12 cellular contexts compared by ENCODE assay signal in genomic region chr7:140229101-140229525, GRCh38. TPM values are rescaled to one million over a fixed set of nuclear protein-coding genes. Genes with fewer than 3 reads are reported as not detected.
DNase-seq lines count a peak whose midpoint lies in the region; ATAC-seq and TF ChIP-seq lines count a peak whose summit lies in the region.
"Had no signal": no experiment of that assay in that cellular context is flagged by ENCODE, and none has a peak within 500 bp of the region (broad histone marks: within the 10 kb centered on the region; RNA-seq: fewer than 3 reads in every experiment).

No MANE protein-coding gene starts in this region.

- H3K79me2 ChIP-seq in OCI-LY7 (ENCODE audit: insufficient read depth, low read depth, low read length), result no peaks in the 10 kb centered on the region

- H4K20me1 ChIP-seq in OCI-LY7 (ENCODE audit: insufficient read depth, low read length), result no peaks in the 10 kb centered on the region

- no peak overlapping the region for H3K4me3 ChIP-seq in OCI-LY7 (ENCODE audit: low read depth, low read length, poor library complexity, severe bottlenecking)
- H3K4me3 ChIP-seq: A549 had no signal

- H3K9me2 ChIP-seq in OCI-LY7 (ENCODE audit: insufficient read depth, low read length), result no peaks in the 10 kb centered on the region

- BruUV-seq in OCI-LY7 (replicated peaks; lab: Mats Ljungman, UMichigan), result no TSS peak

- peak overlapping the region; percentile 15; the same call in 1 of the 2 replicates for H3K4me2 ChIP-seq in OCI-LY7 (ENCODE audit: low read length)
- H3K4me2 ChIP-seq: A549 had no signal

- TF ChIP-seq CTCF in OCI-LY7 (conservative IDR thresholded peaks at IDR 0.05; ENCODE audit: low read length), result no peak
- TF ChIP-seq CTCF in progenitor cell of endocrine pancreas (IDR thresholded peaks at IDR 0.05; ENCODE audit: unreplicated experiment), result no peak

- CTCF ChIA-PET in activated CD4-positive, alpha-beta T cell treated with anti-CD3 and anti-CD28 coated beads for 36 hours (lab: Charles Lee), result interaction anchor here (1.0 to 3.3 kb wide), 4 partner anchors 9 to 140 kb away, joined by 3 to 13 read pairs (median 4); partner anchors contain the start of gene KDM7A
- CTCF ChIA-PET in OCI-LY7 (lab: Charles Lee; ENCODE audit: unreplicated experiment), result no interaction called here

- peak; percentile 54 for DNase-seq in activated CD4-positive, alpha-beta T cell treated with anti-CD3 and anti-CD28 coated beads for 36 hours
- DNase-seq in activated CD4-positive, alpha-beta T cell treated with anti-CD3 and anti-CD28 coated beads, Interleukin-2, amount 50 U/mL, for 48 hours, result no peak
- DNase-seq in OCI-LY7 (ENCODE audit: low spot score) (no peak), progenitor cell of endocrine pancreas (ENCODE audit: low spot score, unreplicated experiment) (no peak), Kasumi-1 (lab: John Stamatoyannopoulos, UW) (no peak), SHP77 (lab: John Stamatoyannopoulos, UW) (no peak)
- DNase-seq in activated naive CD8-positive, alpha-beta T cell treated with anti-CD3 and anti-CD28 coated beads, Interleukin-2, amount 50 U/mL, for 24 hours, result no peak
- DNase-seq: mesenchymal stem cell had no signal

- peak overlapping the region; percentile 99 for H3K27ac Mint-ChIP-seq in activated CD4-positive, alpha-beta T cell treated with anti-CD3 and anti-CD28 coated beads for 36 hours
- peak overlapping the region; percentile 95 for H3K27ac Mint-ChIP-seq in activated naive CD8-positive, alpha-beta T cell treated with anti-CD3 and anti-CD28 coated beads, Interleukin-2, amount 50 U/mL, for 24 hours
- H3K27ac Mint-ChIP-seq in progenitor cell of endocrine pancreas, result no peak overlapping the region

- peaks cover 10% of the 10 kb centered on the region for H3K36me3 Mint-ChIP-seq in activated CD4-positive, alpha-beta T cell treated with anti-CD3 and anti-CD28 coated beads for 36 hours (ENCODE audit: low read depth)
- H3K36me3 Mint-ChIP-seq in activated naive CD8-positive, alpha-beta T cell treated with anti-CD3 and anti-CD28 coated beads, Interleukin-2, amount 50 U/mL, for 24 hours (ENCODE audit: low read depth), result peaks cover 3% of the 10 kb centered on the region
- no peaks in the 10 kb centered on the region for H3K36me3 Mint-ChIP-seq in progenitor cell of endocrine pancreas (ENCODE audit: insufficient read depth)

- H3K36me3 ChIP-seq in OCI-LY7 (ENCODE audit: insufficient read depth, low read length), result no peaks in the 10 kb centered on the region
- H3K36me3 ChIP-seq: tibial nerve had no signal

- intact Hi-C loops in activated CD4-positive, alpha-beta T cell treated with anti-CD3 and anti-CD28 coated beads for 36 hours (cut with DNase I, micrococcal nuclease), result loop anchor here (1.0 to 5.0 kb wide), 3 partner anchors 17 to 868 kb away; no protein-coding TSS in a partner anchor
- intact Hi-C loops in OCI-LY7 (cut with micrococcal nuclease; ENCODE audit: unreplicated experiment), result no loop called here

- H3K9me3 ChIP-seq in OCI-LY7 (ENCODE audit: low read length), result no peaks in the 10 kb centered on the region
- H3K9me3 ChIP-seq: A549, tibial nerve had no signal

- peak overlapping the region; percentile 99 for H3K4me3 Mint-ChIP-seq in activated CD4-positive, alpha-beta T cell treated with anti-CD3 and anti-CD28 coated beads for 36 hours
- H3K4me3 Mint-ChIP-seq in activated naive CD8-positive, alpha-beta T cell treated with anti-CD3 and anti-CD28 coated beads, Interleukin-2, amount 50 U/mL, for 24 hours, result peak overlapping the region; percentile 77
- peak overlapping the region; percentile 61 for H3K4me3 Mint-ChIP-seq in progenitor cell of endocrine pancreas (ENCODE audit: low read depth)

- no peaks in the 10 kb centered on the region for H3K27me3 Mint-ChIP-seq in activated CD4-positive, alpha-beta T cell treated with anti-CD3 and anti-CD28 coated beads for 36 hours
- no peaks in the 10 kb centered on the region for H3K27me3 Mint-ChIP-seq in activated naive CD8-positive, alpha-beta T cell treated with anti-CD3 and anti-CD28 coated beads, Interleukin-2, amount 50 U/mL, for 24 hours
- peaks cover 36% of the 10 kb centered on the region for H3K27me3 Mint-ChIP-seq in progenitor cell of endocrine pancreas

- H3K27ac ChIP-seq in OCI-LY7 (ENCODE audit: low read depth, low read length, poor library complexity, severe bottlenecking), result no peak overlapping the region
- H3K27ac ChIP-seq: A549, KMS-11 had no signal

- H3K4me1 ChIP-seq in OCI-LY7 (ENCODE audit: insufficient read depth, low read length, poor library complexity, severe bottlenecking), result no peaks in the 10 kb centered on the region

- POLR2A ChIA-PET in activated CD4-positive, alpha-beta T cell treated with anti-CD3 and anti-CD28 coated beads for 36 hours (lab: Charles Lee), result interaction anchor here (0.7 to 1.9 kb wide), 5 partner anchors 15 to 166 kb away, joined by 3 to 9 read pairs (median 4); partner anchors contain the start of gene PARP12
- POLR2A ChIA-PET in OCI-LY7 (lab: Charles Lee), result interaction anchor here (1.5 kb wide), 1 partner anchor 19 kb away, joined by 3 read pairs; no protein-coding TSS in a partner anchor

- peak; percentile 5 for ATAC-seq in activated CD4-positive, alpha-beta T cell treated with anti-CD3 and anti-CD28 coated beads for 36 hours
- ATAC-seq in activated naive CD8-positive, alpha-beta T cell treated with anti-CD3 and anti-CD28 coated beads, Interleukin-2, amount 50 U/mL, for 24 hours, result no peak
- ATAC-seq in GM21825 (IDR thresholded peaks at IDR 0.05; ENCODE audit: unreplicated experiment), result no peak
- ATAC-seq: A549 had no signal

- H3K4me1 Mint-ChIP-seq in activated CD4-positive, alpha-beta T cell treated with anti-CD3 and anti-CD28 coated beads for 36 hours, result peaks cover 61% of the 10 kb centered on the region
- H3K4me1 Mint-ChIP-seq in activated naive CD8-positive, alpha-beta T cell treated with anti-CD3 and anti-CD28 coated beads, Interleukin-2, amount 50 U/mL, for 24 hours, result peaks cover 56% of the 10 kb centered on the region
- peaks cover 10% of the 10 kb centered on the region for H3K4me1 Mint-ChIP-seq in progenitor cell of endocrine pancreas (ENCODE audit: low read depth)

- H3K9me3 Mint-ChIP-seq in activated CD4-positive, alpha-beta T cell treated with anti-CD3 and anti-CD28 coated beads for 36 hours (ENCODE audit: low read depth), result no peaks in the 10 kb centered on the region
- H3K9me3 Mint-ChIP-seq in activated naive CD8-positive, alpha-beta T cell treated with anti-CD3 and anti-CD28 coated beads, Interleukin-2, amount 50 U/mL, for 24 hours, result no peaks in the 10 kb centered on the region
- H3K9me3 Mint-ChIP-seq in progenitor cell of endocrine pancreas (ENCODE audit: low read depth), result no peaks in the 10 kb centered on the region

- H2AFZ ChIP-seq in OCI-LY7 (ENCODE audit: low read length), result peak overlapping the region; percentile 32; the same call in 1 of the 2 replicates

RNA-seq across cellular contexts. Expression of gene KDM7A, which starts 52.3 kb away (rescaled TPM):
- total RNA-seq in activated CD4-positive, alpha-beta T cell treated with anti-CD3 and anti-CD28 coated beads for 36 hours, result 10 to 100 TPM; 17.9 to 28.7 TPM
- total RNA-seq in OCI-LY7 (2014; rRNA removed; shearing (Covaris generic)), result 3.3 and 9.8 TPM in 2 replicates
- total RNA-seq in OCI-LY7 (2022) (3.3 and 7.7 TPM in 2 replicates), progenitor cell of endocrine pancreas (11.3 and 13.8 TPM in 2 replicates)
